32 cellular contexts compared by ENCODE assay signal in genomic region chr19:10327793-10328192, GRCh38. TPM values are rescaled to one million over a fixed set of nuclear protein-coding genes. Genes with fewer than 3 reads are reported as not detected.
"Had no signal": no experiment of that assay in that cellular context is flagged by ENCODE, and none has a peak within 500 bp of the region (broad histone marks: within the 10 kb centered on the region; RNA-seq: fewer than 3 reads in every experiment).

No MANE protein-coding gene starts in this region.

- DNase-seq: activated CD4-positive, alpha-beta memory T cell treated with anti-CD3 and anti-CD28 coated beads, Interleukin-2, amount 10 ng/mL, durations not matched to agents 7 days and 5 days; activated CD4-positive, alpha-beta T cell treated with anti-CD3 and anti-CD28 coated beads for 1 hour; activated CD4-positive, alpha-beta T cell treated with anti-CD3 and anti-CD28 coated beads for 48 hours; activated CD4-positive, CD25-positive, alpha-beta regulatory T cell; activated CD8-positive, alpha-beta memory T cell treated with anti-CD3 and anti-CD28 coated beads for 24 hours; activated CD8-positive, alpha-beta memory T cell treated with anti-CD3 and anti-CD28 coated beads, Interleukin-2, amount 10 ng/mL, durations not matched to agents 7 days and 5 days; activated CD8-positive, alpha-beta memory T cell treated with anti-CD3 and anti-CD28 coated beads, Interleukin-2, amount 50 U/mL, for 48 hours; activated effector memory CD4-positive, alpha-beta T cell treated with Interleukin-2 at 50 U/mL for 16 hours; activated naive CD4-positive, alpha-beta T cell treated with anti-CD3 and anti-CD28 coated beads, Interleukin-2, amount 10 ng/mL, durations not matched to agents 7 days and 5 days; activated naive CD8-positive, alpha-beta T cell treated with anti-CD3 and anti-CD28 coated beads, Interleukin-2, amount 50 U/mL, for 24 hours; activated T-cell treated with anti-CD3 and anti-CD28 coated beads, Interleukin-2, amount 50 U/mL, for 48 hours; anterior cingulate cortex; NCI-H1105; NCI-H1417 treated with DMSO at 0.1 percent for 48 hours; NCI-H1930; NCI-H2081 treated with DMSO at 0.1 percent for 48 hours; NCI-H226; NCI-H446 treated with DMSO at 0.1 percent for 48 hours; NCI-H524; NCI-H69; PC-3; SHP77; SJCRH30; T1000; WERI-Rb-1 had no signal

- H3K27ac ChIP-seq: RWPE1, SJCRH30, SK-N-MC, WERI-Rb-1 had no signal

- H3K27ac Mint-ChIP-seq: activated CD4-positive, alpha-beta memory T cell treated with anti-CD3 and anti-CD28 coated beads, Interleukin-2, amount 10 ng/mL, durations not matched to agents 7 days and 5 days; activated CD8-positive, alpha-beta memory T cell treated with anti-CD3 and anti-CD28 coated beads, Interleukin-2, amount 10 ng/mL, durations not matched to agents 7 days and 5 days; activated naive CD4-positive, alpha-beta T cell treated with anti-CD3 and anti-CD28 coated beads, Interleukin-2, amount 10 ng/mL, durations not matched to agents 7 days and 5 days; activated naive CD8-positive, alpha-beta T cell; activated naive CD8-positive, alpha-beta T cell treated with anti-CD3 and anti-CD28 coated beads, Interleukin-2, amount 50 U/mL, for 24 hours; brain had no signal

- ATAC-seq: activated CD8-positive, alpha-beta memory T cell treated with anti-CD3 and anti-CD28 coated beads, Interleukin-2, amount 10 ng/mL, durations not matched to agents 7 days and 5 days; activated naive CD8-positive, alpha-beta T cell treated with anti-CD3 and anti-CD28 coated beads, Interleukin-2, amount 50 U/mL, for 24 hours; PC-3 had no signal

- H3K9me3 ChIP-seq: SJCRH30 had no signal

- H3K27me3 Mint-ChIP-seq: activated CD4-positive, alpha-beta memory T cell treated with anti-CD3 and anti-CD28 coated beads, Interleukin-2, amount 10 ng/mL, durations not matched to agents 7 days and 5 days; activated CD8-positive, alpha-beta memory T cell treated with anti-CD3 and anti-CD28 coated beads, Interleukin-2, amount 10 ng/mL, durations not matched to agents 7 days and 5 days; activated naive CD4-positive, alpha-beta T cell treated with anti-CD3 and anti-CD28 coated beads, Interleukin-2, amount 10 ng/mL, durations not matched to agents 7 days and 5 days; activated naive CD8-positive, alpha-beta T cell; activated naive CD8-positive, alpha-beta T cell treated with anti-CD3 and anti-CD28 coated beads, Interleukin-2, amount 50 U/mL, for 24 hours had no signal

- H3K4me3 ChIP-seq: SJCRH30, SK-N-MC had no signal

- H3K4me1 ChIP-seq: SJCRH30 had no signal

- FAIRE-seq: bronchial epithelial cell, RCC 7860 had no signal

- H3K4me3 Mint-ChIP-seq: activated CD4-positive, alpha-beta memory T cell treated with anti-CD3 and anti-CD28 coated beads, Interleukin-2, amount 10 ng/mL, durations not matched to agents 7 days and 5 days; activated CD8-positive, alpha-beta memory T cell treated with anti-CD3 and anti-CD28 coated beads, Interleukin-2, amount 10 ng/mL, durations not matched to agents 7 days and 5 days; activated naive CD4-positive, alpha-beta T cell treated with anti-CD3 and anti-CD28 coated beads, Interleukin-2, amount 10 ng/mL, durations not matched to agents 7 days and 5 days; activated naive CD8-positive, alpha-beta T cell; activated naive CD8-positive, alpha-beta T cell treated with anti-CD3 and anti-CD28 coated beads, Interleukin-2, amount 50 U/mL, for 24 hours; brain had no signal

- H3K27me3 ChIP-seq: SJCRH30 had no signal

- H3K9me3 Mint-ChIP-seq: activated CD4-positive, alpha-beta memory T cell treated with anti-CD3 and anti-CD28 coated beads, Interleukin-2, amount 10 ng/mL, durations not matched to agents 7 days and 5 days; activated naive CD4-positive, alpha-beta T cell treated with anti-CD3 and anti-CD28 coated beads, Interleukin-2, amount 10 ng/mL, durations not matched to agents 7 days and 5 days; activated naive CD8-positive, alpha-beta T cell treated with anti-CD3 and anti-CD28 coated beads, Interleukin-2, amount 50 U/mL, for 24 hours; brain had no signal

RNA-seq across cellular contexts. Expression of gene ICAM3, which starts 11.6 kb away (rescaled TPM):
- total RNA-seq: M059J had no signal
